Comparison of ENCODE assay signal across 8 cellular contexts in genomic region chr4:145732895-145733880, GRCh38. TPM values are rescaled to one million over a fixed set of nuclear protein-coding genes. Genes with fewer than 3 reads are reported as not detected.
DNase-seq lines count a peak whose midpoint lies in the region; ATAC-seq and TF ChIP-seq lines count a peak whose summit lies in the region.

No MANE protein-coding gene starts in this region.

- peaks cover 20% of the 10 kb centered on the region for H3K4me1 Mint-ChIP-seq in activated T-helper 17 cell treated with anti-CD3 and anti-CD28 coated beads, Interleukin-2, amount 50 U/mL, for 72 hours
- peaks cover 0 to 13% (median 9%) of the 10 kb centered on the region in 7 donors for H3K4me1 Mint-ChIP-seq in naive thymus-derived CD4-positive, alpha-beta T cell
- peaks cover 20% of the 10 kb centered on the region for H3K4me1 Mint-ChIP-seq in stimulated activated effector memory CD8-positive, alpha-beta T cell treated with anti-CD3 and anti-CD28 coated beads, Interleukin-12 subunit alpha, Interleukin-12 subunit beta, amount 100 ng/mL, for 72 hours

- H3K27ac ChIP-seq in KMS-11 (no peak overlapping the region), Peyer's patch (peak overlapping the region; percentile 75 to 97 (median 84)), fibroblast of lung (ENCODE audit: insufficient read depth, low read length) (peak overlapping the region; percentile 100)
- H3K27ac ChIP-seq in naive thymus-derived CD4-positive, alpha-beta T cell (ENCODE audit: low read depth, low read length) = peak overlapping the region; percentile 63

- H3K4me3 ChIP-seq in KMS-11 (IDR thresholded peaks at IDR 0.05; ENCODE audit: insufficient read depth, low read depth, low read length) (no peak overlapping the region), Peyer's patch (peak overlapping the region; percentile 58 to 78 (median 68)), fibroblast of lung (replicated peaks in 1 of 4; ENCODE audit: control extremely low read depth in 1 of 4, insufficient read depth in 1 of 4, low read depth in 3 of 4, low read length in 4 of 4) (peak overlapping the region; percentile 39 to 67 (median 52))
- H3K4me3 ChIP-seq in naive thymus-derived CD4-positive, alpha-beta T cell (ENCODE audit: low read length) = peak overlapping the region; percentile 59

- H3K9me3 ChIP-seq in Peyer's patch (no peaks in the 10 kb centered on the region), fibroblast of lung (ENCODE audit: control insufficient read depth, insufficient read depth, low read depth, low read length) (no peaks in the 10 kb centered on the region)
- no peaks in the 10 kb centered on the region for H3K9me3 ChIP-seq in naive thymus-derived CD4-positive, alpha-beta T cell (ENCODE audit: control insufficient read depth in 2 of 3, low read length in 3 of 3)

- POLR2A ChIA-PET in naive thymus-derived CD4-positive, alpha-beta T cell (lab: Charles Lee) = interaction anchor here (1.0 kb wide), 1 partner anchor 114 kb away, joined by 5 read pairs; the partner anchor contains the start of gene MMAA

- H3K27ac Mint-ChIP-seq in activated T-helper 17 cell treated with anti-CD3 and anti-CD28 coated beads, Interleukin-2, amount 50 U/mL, for 72 hours = no peak overlapping the region
- H3K27ac Mint-ChIP-seq in naive thymus-derived CD4-positive, alpha-beta T cell = peak overlapping the region in 5 of 9 donors; percentile 50 to 77 (median 62)
- H3K27ac Mint-ChIP-seq in stimulated activated effector memory CD8-positive, alpha-beta T cell treated with anti-CD3 and anti-CD28 coated beads, Interleukin-12 subunit alpha, Interleukin-12 subunit beta, amount 100 ng/mL, for 72 hours = peak overlapping the region; percentile 83

- H2AFZ ChIP-seq in KMS-11 (ENCODE audit: low read depth) = peak overlapping the region; percentile 94
- H2AFZ ChIP-seq in fibroblast of lung (ENCODE audit: low read length) = no peak overlapping the region

- no peaks in the 10 kb centered on the region for H3K36me3 Mint-ChIP-seq in activated T-helper 17 cell treated with anti-CD3 and anti-CD28 coated beads, Interleukin-2, amount 50 U/mL, for 72 hours (ENCODE audit: low read depth)
- H3K36me3 Mint-ChIP-seq in naive thymus-derived CD4-positive, alpha-beta T cell = no peaks in the 10 kb centered on the region
- H3K36me3 Mint-ChIP-seq in stimulated activated effector memory CD8-positive, alpha-beta T cell treated with anti-CD3 and anti-CD28 coated beads, Interleukin-12 subunit alpha, Interleukin-12 subunit beta, amount 100 ng/mL, for 72 hours = no peaks in the 10 kb centered on the region

- H3K9ac ChIP-seq in KMS-11 (peak overlapping the region; percentile 54; the same call in 1 of the 2 replicates), fibroblast of lung (ENCODE audit: insufficient read depth, low read length) (peak overlapping the region; percentile 93)

- H3K4me2 ChIP-seq in KMS-11 = peak overlapping the region; percentile 52
- H3K4me2 ChIP-seq in fibroblast of lung (ENCODE audit: extremely low read depth, insufficient read depth, low read length) = peak overlapping the region; percentile 83

- H3K4me3 Mint-ChIP-seq in activated T-helper 17 cell treated with anti-CD3 and anti-CD28 coated beads, Interleukin-2, amount 50 U/mL, for 72 hours = peak overlapping the region; percentile 73
- peak overlapping the region; percentile 72 to 86 (median 82) for H3K4me3 Mint-ChIP-seq in naive thymus-derived CD4-positive, alpha-beta T cell
- H3K4me3 Mint-ChIP-seq in stimulated activated effector memory CD8-positive, alpha-beta T cell treated with anti-CD3 and anti-CD28 coated beads, Interleukin-12 subunit alpha, Interleukin-12 subunit beta, amount 100 ng/mL, for 72 hours = peak overlapping the region; percentile 76

- peak in 1 of 2 donors; percentile 56 for TF ChIP-seq POLR2A in Peyer's patch (IDR thresholded peaks at IDR 0.05)

- CTCF ChIA-PET in naive thymus-derived CD4-positive, alpha-beta T cell (lab: Charles Lee) = interaction anchor here (0.7 kb wide), 1 partner anchor 94 kb away, joined by 3 read pairs; no protein-coding TSS in a partner anchor

- H3K36me3 ChIP-seq in KMS-11 (ENCODE audit: insufficient read depth) = no peaks in the 10 kb centered on the region
- H3K36me3 ChIP-seq in Peyer's patch = no peaks in the 10 kb centered on the region
- no peaks in the 10 kb centered on the region for H3K36me3 ChIP-seq in fibroblast of lung (ENCODE audit: control insufficient read depth, insufficient read depth, low read length)
- H3K36me3 ChIP-seq in naive thymus-derived CD4-positive, alpha-beta T cell (ENCODE audit: control insufficient read depth in 2 of 3, insufficient read depth in 3 of 3, low read length in 3 of 3) = no peaks in the 10 kb centered on the region

- peaks cover 12% of the 10 kb centered on the region for H3K4me1 ChIP-seq in KMS-11 (ENCODE audit: low read depth, poor library complexity, severe bottlenecking)
- peaks cover 0 to 39% (median 4%) of the 10 kb centered on the region in 4 donors for H3K4me1 ChIP-seq in Peyer's patch
- peaks cover 38% of the 10 kb centered on the region for H3K4me1 ChIP-seq in fibroblast of lung (ENCODE audit: control insufficient read depth, extremely low read depth, insufficient read depth, low read length)
- peaks cover 0 to 4% of the 10 kb centered on the region in 2 donors for H3K4me1 ChIP-seq in naive thymus-derived CD4-positive, alpha-beta T cell (ENCODE audit: control insufficient read depth in 2 of 2, insufficient read depth in 2 of 2, low read length in 2 of 2)

- peak; percentile 91 for ATAC-seq in GM21723 (IDR thresholded peaks at IDR 0.05; ENCODE audit: unreplicated experiment)
- ATAC-seq in activated T-helper 17 cell treated with anti-CD3 and anti-CD28 coated beads, Interleukin-2, amount 50 U/mL, for 72 hours (replicated peaks) = peak; percentile 74
- ATAC-seq in naive thymus-derived CD4-positive, alpha-beta T cell = peak; percentile 97
- ATAC-seq in stimulated activated effector memory CD8-positive, alpha-beta T cell treated with anti-CD3 and anti-CD28 coated beads, Interleukin-12 subunit alpha, Interleukin-12 subunit beta, amount 100 ng/mL, for 72 hours = peak; percentile 86

- H4K20me1 ChIP-seq in KMS-11 (ENCODE audit: insufficient read depth) (no peaks in the 10 kb centered on the region), fibroblast of lung (ENCODE audit: control insufficient read depth, extremely low read depth, insufficient read depth, low read length) (no peaks in the 10 kb centered on the region)

- intact Hi-C loops in naive thymus-derived CD4-positive, alpha-beta T cell (cut with micrococcal nuclease) = loop anchor here (1.0 to 10.0 kb wide), 14 partner anchors 76 to 1884 kb away; partner anchors contain the start of genes LSM6 (in 2 of the 2), MMAA (in 2 of the 2), TMEM184C (in 2 of the 2) and ZNF827 (in 2 of the 2)

- H3K27me3 ChIP-seq in KMS-11 (ENCODE audit: insufficient read depth, low read depth) (no peaks in the 10 kb centered on the region), Peyer's patch (no peaks in the 10 kb centered on the region), fibroblast of lung (ENCODE audit: control insufficient read depth, insufficient read depth, low read length) (no peaks in the 10 kb centered on the region)
- no peaks in the 10 kb centered on the region for H3K27me3 ChIP-seq in naive thymus-derived CD4-positive, alpha-beta T cell (ENCODE audit: control insufficient read depth in 2 of 2, insufficient read depth in 2 of 2, low read length in 2 of 2)

- no peaks in the 10 kb centered on the region for H3K9me3 Mint-ChIP-seq in activated T-helper 17 cell treated with anti-CD3 and anti-CD28 coated beads, Interleukin-2, amount 50 U/mL, for 72 hours
- H3K9me3 Mint-ChIP-seq in naive thymus-derived CD4-positive, alpha-beta T cell = peaks cover 0 to 3% (median 0%) of the 10 kb centered on the region in 11 donors
- no peaks in the 10 kb centered on the region for H3K9me3 Mint-ChIP-seq in stimulated activated effector memory CD8-positive, alpha-beta T cell treated with anti-CD3 and anti-CD28 coated beads, Interleukin-12 subunit alpha, Interleukin-12 subunit beta, amount 100 ng/mL, for 72 hours

- no peaks in the 10 kb centered on the region for H3K79me2 ChIP-seq in KMS-11 (ENCODE audit: insufficient read depth, low read depth)
- H3K79me2 ChIP-seq in fibroblast of lung (ENCODE audit: control insufficient read depth, insufficient read depth, low read length) = no peaks in the 10 kb centered on the region

- H3K27me3 Mint-ChIP-seq in activated T-helper 17 cell treated with anti-CD3 and anti-CD28 coated beads, Interleukin-2, amount 50 U/mL, for 72 hours = peaks cover 5% of the 10 kb centered on the region
- H3K27me3 Mint-ChIP-seq in naive thymus-derived CD4-positive, alpha-beta T cell = peaks cover 0 to 11% (median 3%) of the 10 kb centered on the region in 5 donors

- TF ChIP-seq CTCF in KMS-11 (conservative IDR thresholded peaks at IDR 0.05; ENCODE audit: low read depth, low read length) (no peak), Peyer's patch (IDR thresholded peaks at IDR 0.05) (peak in 2 of 6 experiments; percentile 8 to 23), fibroblast of lung (conservative IDR thresholded peaks at IDR 0.05 in 1 of 2, IDR thresholded peaks at IDR 0.05 in 1 of 2; ENCODE audit: low read depth in 1 of 2, low read length in 2 of 2) (no peak)

- DNase-seq in DMS153 treated with DMSO at 0.1 percent for 48 hours (lab: John Stamatoyannopoulos, UW; ENCODE audit: unreplicated experiment) (peak; percentile 90), Peyer's patch (peak; percentile 81 to 96 (median 96)), fibroblast of lung (ENCODE audit: low read depth in 2 of 2) (peak; percentile 90 to 96)
- DNase-seq in naive thymus-derived CD4-positive, alpha-beta T cell = peak; percentile 56 to 87 (median 68)
- peak; percentile 65 to 84 for DNase-seq in stimulated activated effector memory CD8-positive, alpha-beta T cell treated with anti-CD3 and anti-CD28 coated beads, Interleukin-12 subunit alpha, Interleukin-12 subunit beta, amount 100 ng/mL, for 72 hours (ENCODE audit: low spot score in 2 of 2)

RNA-seq across cellular contexts. Expression of gene C4orf51, which starts 53.2 kb away (rescaled TPM):
- total RNA-seq in Peyer's patch = not detected
- total RNA-seq in activated T-helper 17 cell treated with anti-CD3 and anti-CD28 coated beads, Interleukin-2, amount 50 U/mL, for 72 hours = not detected
- not detected in 2 replicates for total RNA-seq in fibroblast of lung
- polyA plus RNA-seq in fibroblast of lung = not detected in 2 replicates
- not detected in 2 replicates for polyA plus RNA-seq in fibroblast of lung (2012)
- polyA minus RNA-seq in fibroblast of lung (ENCODE audit: low replicate concordance) = not detected in 2 replicates
- not detected for total RNA-seq in naive thymus-derived CD4-positive, alpha-beta T cell
- polyA plus RNA-seq in naive thymus-derived CD4-positive, alpha-beta T cell = not detected
